ENCODE assay signal across 11 cellular contexts in genomic region chr6:153553627-153554026, GRCh38.
DNase-seq lines count a peak whose midpoint lies in the region; ATAC-seq and TF ChIP-seq lines count a peak whose summit lies in the region.
"Had no signal": no experiment of that assay in that cellular context is flagged by ENCODE, and none has a peak within 500 bp of the region (broad histone marks: within the 10 kb centered on the region; RNA-seq: fewer than 3 reads in every experiment).

No MANE protein-coding gene starts in this region.

- no peak overlapping the region for H3K4me3 ChIP-seq in GM23338
- H3K4me3 ChIP-seq: HAP-1, K562 had no signal

- no peak overlapping the region for H3K27ac ChIP-seq in GM23338 (ENCODE audit: low read depth)

- no peaks in the 10 kb centered on the region for H3K27me3 ChIP-seq in GM23338 (ENCODE audit: insufficient read depth)

- H3K4me1 ChIP-seq in GM23338 (ENCODE audit: insufficient read depth) = no peaks in the 10 kb centered on the region
- H3K4me1 ChIP-seq: HAP-1 had no signal

- peak; percentile 67 to 86 for TF ChIP-seq CTCF in GM23338 (conservative IDR thresholded peaks at IDR 0.05; ENCODE audit: low read depth in 2 of 2)

- H4K20me1 ChIP-seq in GM23338 (replicated peaks; ENCODE audit: insufficient read depth) = no peaks in the 10 kb centered on the region

- no peaks in the 10 kb centered on the region for H3K4me1 Mint-ChIP-seq in GM23338

- H3K4me2 ChIP-seq in GM23338 = no peak overlapping the region

- H3K36me3 Mint-ChIP-seq in GM23338 (ENCODE audit: low read depth) = no peaks in the 10 kb centered on the region
- H3K36me3 Mint-ChIP-seq: activated naive CD8-positive, alpha-beta T cell had no signal

- no peak overlapping the region for H3K27ac Mint-ChIP-seq in GM23338
- H3K27ac Mint-ChIP-seq: activated naive CD8-positive, alpha-beta T cell had no signal

- no peaks in the 10 kb centered on the region for H3K9me3 Mint-ChIP-seq in GM23338

- no peaks in the 10 kb centered on the region for H3K79me2 ChIP-seq in GM23338 (replicated peaks; ENCODE audit: insufficient read depth)

- DNase-seq in D341Med (ENCODE audit: low spot score) (peak; percentile 15), GM23338 (ENCODE audit: low spot score) (peak; percentile 89), SK-N-DZ (ENCODE audit: low spot score) (peak; percentile 26), iPS-NIHi11 (ENCODE audit: low spot score) (peak; percentile 78), SHP77 treated with DMSO at 0.1 percent for 48 hours (lab: John Stamatoyannopoulos, UW) (no peak)

- H3K9me2 ChIP-seq in GM23338 (ENCODE audit: insufficient read depth) = no peaks in the 10 kb centered on the region

- no peak overlapping the region for H2AFZ ChIP-seq in GM23338

- no peak overlapping the region for H3K4me3 Mint-ChIP-seq in GM23338
- H3K4me3 Mint-ChIP-seq: activated naive CD8-positive, alpha-beta T cell had no signal

- H3F3A ChIP-seq in GM23338 (replicated peaks; ENCODE audit: low read depth) = no peaks in the 10 kb centered on the region

- H3K27me3 Mint-ChIP-seq in GM23338 (ENCODE audit: insufficient read depth, low read depth, poor library complexity) = no peaks in the 10 kb centered on the region
- H3K27me3 Mint-ChIP-seq: activated naive CD8-positive, alpha-beta T cell had no signal

- peak; percentile 100 for ATAC-seq in GM23338
- ATAC-seq in GM21515 (IDR thresholded peaks at IDR 0.05; ENCODE audit: unreplicated experiment) = no peak
- no peak for ATAC-seq in HG03469 (IDR thresholded peaks at IDR 0.05; ENCODE audit: unreplicated experiment)
- ATAC-seq in HG03460 (IDR thresholded peaks at IDR 0.05; ENCODE audit: unreplicated experiment) = no peak
- ATAC-seq: K562 had no signal

- no peaks in the 10 kb centered on the region for H3K36me3 ChIP-seq in GM23338 (ENCODE audit: insufficient read depth)
- H3K36me3 ChIP-seq: HAP-1 had no signal

TF ChIP-seq in GM23338, 12 proteins besides CTCF, POLR2A, EP300 and RAD21:
- TF ChIP-seq EZH2phosphoT487 (IDR thresholded peaks at IDR 0.05; ENCODE audit: unreplicated experiment) = no peak
- TF ChIP-seq ZNF462 (CRISPR knock-in tag; IDR thresholded peaks at IDR 0.05) = no peak
- TF ChIP-seq CREB1 (CRISPR knock-in tag; IDR thresholded peaks at IDR 0.05; ENCODE audit: low read depth) = no peak
- no peak for TF ChIP-seq ZNF114 (CRISPR knock-in tag; IDR thresholded peaks at IDR 0.05)
- TF ChIP-seq STAT1 (IDR thresholded peaks at IDR 0.05; ENCODE audit: unreplicated experiment) = no peak
- TF ChIP-seq REST (IDR thresholded peaks at IDR 0.05; ENCODE audit: unreplicated experiment) = no peak
- no peak for TF ChIP-seq EZH2 (IDR thresholded peaks at IDR 0.05; ENCODE audit: low read depth, unreplicated experiment)
- no peak for TF ChIP-seq NANOG (IDR thresholded peaks at IDR 0.05; ENCODE audit: borderline replicate concordance)
- TF ChIP-seq ZNF331 (CRISPR knock-in tag; IDR thresholded peaks at IDR 0.05; ENCODE audit: low read depth) = no peak
- TF ChIP-seq POLR2AphosphoS5 (IDR thresholded peaks at IDR 0.05; ENCODE audit: low read depth) = no peak
- no peak for TF ChIP-seq JUNB (IDR thresholded peaks at IDR 0.05; ENCODE audit: unreplicated experiment)
- TF ChIP-seq ETS1 (IDR thresholded peaks at IDR 0.05) = no peak
